Comparison of ENCODE assay signal across 5 cellular contexts in genomic region chr1:75058424-75058823, GRCh38.
"Had no signal": no experiment of that assay in that cellular context is flagged by ENCODE, and none has a peak within 500 bp of the region (broad histone marks: within the 10 kb centered on the region; RNA-seq: fewer than 3 reads in every experiment).

No MANE protein-coding gene starts in this region.

- ATAC-seq: GM23338, HepG2 had no signal

- DNase-seq: H9, HCEC 1CT, KBM-7 had no signal
